Comparison of ENCODE assay signal across 1 cellular context in genomic region chr3:179604336-179605078, GRCh38.
TF ChIP-seq lines count a peak whose summit lies in the region.

Gene MRPL47 (minus strand): TSS chr3:179604638. CDS start chr3:179604624, 14 bp downstream.
Gene NDUFB5 (plus strand): TSS chr3:179604794. CDS start chr3:179604816, 22 bp downstream.

TF ChIP-seq in HepG2, 621 proteins besides CTCF, POLR2A, EP300 and RAD21 (continued from another document and continues in another):
- peak; percentile 75 for TF ChIP-seq ZBTB40 (IDR thresholded peaks at IDR 0.05)
- TF ChIP-seq ZBTB40 (CRISPR knock-in tag; IDR thresholded peaks at IDR 0.05) = no peak
- peak; percentile 92 for TF ChIP-seq THAP11 (CRISPR knock-in tag; IDR thresholded peaks at IDR 0.05)
- TF ChIP-seq DPF2 (CRISPR knock-in tag; IDR thresholded peaks at IDR 0.05; ENCODE audit: borderline replicate concordance, low read depth) = no peak
- no peak for TF ChIP-seq ZBTB46 (CRISPR knock-in tag; IDR thresholded peaks at IDR 0.05; ENCODE audit: borderline replicate concordance)
- no peak for TF ChIP-seq IRF1 (CRISPR knock-in tag; IDR thresholded peaks at IDR 0.05; ENCODE audit: low read depth)
- TF ChIP-seq ZNF326 (CRISPR knock-in tag; IDR thresholded peaks at IDR 0.05; ENCODE audit: borderline replicate concordance) = no peak
- peak; percentile 79 for TF ChIP-seq ZNF687 (CRISPR knock-in tag; IDR thresholded peaks at IDR 0.05)
- peak in 1 of 2 experiments; percentile 84; a peak in 2 of 4 replicates for TF ChIP-seq HMGXB4 (CRISPR knock-in tag; IDR thresholded peaks at IDR 0.05; ENCODE audit: borderline replicate concordance in 1 of 2, low read depth in 1 of 2)
- TF ChIP-seq SKIL (CRISPR knock-in tag; IDR thresholded peaks at IDR 0.05; ENCODE audit: borderline replicate concordance) = no peak
- no peak for TF ChIP-seq ZNF432 (CRISPR knock-in tag; IDR thresholded peaks at IDR 0.05; ENCODE audit: borderline replicate concordance)
- peak; percentile 74 for TF ChIP-seq KAT7 (CRISPR knock-in tag; IDR thresholded peaks at IDR 0.05; ENCODE audit: borderline replicate concordance)
- TF ChIP-seq ZNF382 (CRISPR knock-in tag; IDR thresholded peaks at IDR 0.05; ENCODE audit: borderline replicate concordance) = no peak
- TF ChIP-seq ZNF329 (CRISPR knock-in tag; IDR thresholded peaks at IDR 0.05; ENCODE audit: low read depth) = no peak
- no peak for TF ChIP-seq ZBTB4 (CRISPR knock-in tag; IDR thresholded peaks at IDR 0.05; ENCODE audit: borderline replicate concordance)
- TF ChIP-seq SSRP1 (CRISPR knock-in tag; IDR thresholded peaks at IDR 0.05) = no peak
- TF ChIP-seq NBN (conservative IDR thresholded peaks at IDR 0.05) = no peak
- no peak for TF ChIP-seq SRY (CRISPR knock-in tag; IDR thresholded peaks at IDR 0.05)
- TF ChIP-seq ZNF572 (CRISPR knock-in tag; IDR thresholded peaks at IDR 0.05) = no peak
- peak; percentile 92 for TF ChIP-seq SPEN (CRISPR knock-in tag; IDR thresholded peaks at IDR 0.05; ENCODE audit: low read depth)
- TF ChIP-seq ZNF737 (CRISPR knock-in tag; IDR thresholded peaks at IDR 0.05; ENCODE audit: borderline replicate concordance) = no peak
- no peak for TF ChIP-seq ZNF7 (CRISPR knock-in tag; IDR thresholded peaks at IDR 0.05)
- TF ChIP-seq THYN1 (CRISPR knock-in tag; IDR thresholded peaks at IDR 0.05; ENCODE audit: borderline replicate concordance, low read depth) = no peak
- peak; percentile 54; the same call in 1 of the 2 replicates for TF ChIP-seq ZFP1 (CRISPR knock-in tag; IDR thresholded peaks at IDR 0.05)
- TF ChIP-seq NR3C1 (CRISPR knock-in tag; IDR thresholded peaks at IDR 0.05) = no peak
- 0 out of 2 replicates have a peak, but pooled peaks have one; percentile 43 for TF ChIP-seq TEF (CRISPR knock-in tag; IDR thresholded peaks at IDR 0.05)
- no peak; the same call in 1 of the 2 replicates for TF ChIP-seq HOXD1 (CRISPR knock-in tag; IDR thresholded peaks at IDR 0.05)
